ENCODE assay signal across 11 cellular contexts in genomic region chr7:140541176-140541512, GRCh38.
DNase-seq lines count a peak whose midpoint lies in the region; ATAC-seq, FAIRE-seq and TF ChIP-seq lines count a peak whose summit lies in the region.
"Had no signal": no experiment of that assay in that cellular context is flagged by ENCODE, and none has a peak within 500 bp of the region (broad histone marks: within the 10 kb centered on the region; RNA-seq: fewer than 3 reads in every experiment).

No MANE protein-coding gene starts in this region.

- no peak for TF ChIP-seq EP300 in gastroesophageal sphincter (IDR thresholded peaks at IDR 0.05)

- peak overlapping the region; percentile 62 for H3K4me3 Mint-ChIP-seq in osteocyte (ENCODE audit: unreplicated experiment)
- H3K4me3 Mint-ChIP-seq: activated naive CD8-positive, alpha-beta T cell had no signal

- no peak for TF ChIP-seq POLR2A in gastroesophageal sphincter (IDR thresholded peaks at IDR 0.05)
- no peak for TF ChIP-seq POLR2A in GM12891 (IDR thresholded peaks at IDR 0.05; ENCODE audit: low read depth, low read length)

- H3K27me3 ChIP-seq in AG04450 (ENCODE audit: control insufficient read depth, insufficient read depth, low read length): no peaks in the 10 kb centered on the region
- no peaks in the 10 kb centered on the region for H3K27me3 ChIP-seq in SJSA1 (replicated peaks)
- no peaks in the 10 kb centered on the region for H3K27me3 ChIP-seq in gastroesophageal sphincter

- no peak overlapping the region for H3K4me3 ChIP-seq in AG04450 (ENCODE audit: low read depth, low read length)
- H3K4me3 ChIP-seq in SJSA1: no peak overlapping the region
- H3K4me3 ChIP-seq in gastroesophageal sphincter: peak overlapping the region in 1 of 2 donors; percentile 26

- WGBS in gastroesophageal sphincter (ENCODE audit: low coverage in 1 of 2), 2 donors: 22 to 32% methylated on average over 3 of the region's 4 CpGs

- no peak for ATAC-seq in gastroesophageal sphincter

- peaks cover 30% of the 10 kb centered on the region for H3K36me3 Mint-ChIP-seq in osteocyte (ENCODE audit: unreplicated experiment)
- H3K36me3 Mint-ChIP-seq: activated naive CD8-positive, alpha-beta T cell had no signal

- no peaks in the 10 kb centered on the region for H3K9me3 Mint-ChIP-seq in osteocyte (ENCODE audit: unreplicated experiment)

- peaks cover 16% of the 10 kb centered on the region for H3K36me3 ChIP-seq in SJSA1
- peaks cover 0 to 27% of the 10 kb centered on the region in 2 donors for H3K36me3 ChIP-seq in gastroesophageal sphincter

- no peak for FAIRE-seq in GM12891 (lab: Jason Lieb, UNC)

- POLR2A ChIA-PET in AG04450 (lab: Yijun Ruan, JAX): interaction anchor here (0.7 to 2.5 kb wide), 5 partner anchors 23 to 100 kb away, joined by 3 to 8 read pairs (median 4); partner anchors contain the start of gene DENND2A

- TF ChIP-seq CTCF in AG04450 (IDR thresholded peaks at IDR 0.05; ENCODE audit: low read depth, low read length) (no peak), gastroesophageal sphincter (IDR thresholded peaks at IDR 0.05) (no peak), osteocyte (IDR thresholded peaks at IDR 0.05) (no peak)

- no peaks in the 10 kb centered on the region for H3K27me3 Mint-ChIP-seq in osteocyte (ENCODE audit: unreplicated experiment)
- H3K27me3 Mint-ChIP-seq: activated naive CD8-positive, alpha-beta T cell had no signal

- peak overlapping the region; percentile 91 for H3K27ac ChIP-seq in AG04450 (ENCODE audit: low read depth, low read length)
- H3K27ac ChIP-seq in SJSA1: peak overlapping the region; percentile 79
- peak overlapping the region; percentile 91 to 96 (median 93) for H3K27ac ChIP-seq in gastroesophageal sphincter

- H3K4me1 ChIP-seq in SJSA1 (replicated peaks) (peaks cover 22% of the 10 kb centered on the region), gastroesophageal sphincter (peaks cover 6 to 74% (median 27%) of the 10 kb centered on the region in 3 donors)

- peaks cover 8% of the 10 kb centered on the region; the same call in 1 of the 2 replicates for H3K9me3 ChIP-seq in AG04450 (ENCODE audit: control insufficient read depth, insufficient read depth, low read length)
- H3K9me3 ChIP-seq in SJSA1 (replicated peaks): no peaks in the 10 kb centered on the region
- H3K9me3 ChIP-seq in gastroesophageal sphincter: no peaks in the 10 kb centered on the region

- CTCF ChIA-PET in AG04450 (lab: Charles Lee): interaction anchor here (1.3 to 1.5 kb wide), 2 partner anchors 49 to 112 kb away, joined by 3 to 4 read pairs; no protein-coding TSS in a partner anchor

- DNase-seq in AG04450 (ENCODE audit: low read depth, low spot score) (no peak), SJSA1 (ENCODE audit: low read depth in 1 of 2, low spot score in 2 of 2) (no peak), osteocyte (ENCODE audit: extremely low spot score, unreplicated experiment) (no peak), GM12891 (ENCODE audit: insufficient read length, low spot score) (no peak), HK-2 (ENCODE audit: unreplicated experiment) (no peak), Ammon's horn (ENCODE audit: low spot score) (no peak), NCI-H526 treated with DMSO at 0.1 percent for 48 hours (lab: John Stamatoyannopoulos, UW) (no peak)
- DNase-seq: AML-193, DND-41 had no signal

- peak overlapping the region; percentile 92 for H3K27ac Mint-ChIP-seq in osteocyte (ENCODE audit: unreplicated experiment)
- H3K27ac Mint-ChIP-seq: activated naive CD8-positive, alpha-beta T cell had no signal

- H3K4me1 Mint-ChIP-seq in osteocyte (ENCODE audit: unreplicated experiment): peaks cover 27% of the 10 kb centered on the region

TF ChIP-seq in GM12891, 5 proteins besides CTCF, POLR2A, EP300 and RAD21:
- TF ChIP-seq SPI1 (IDR thresholded peaks at IDR 0.05; ENCODE audit: low read depth, low read length) (no peak), PAX5 (IDR thresholded peaks at IDR 0.05; ENCODE audit: insufficient read depth, low read length, severe bottlenecking) (no peak)
TF ChIP-seq in GM12891: peak in this region for 0.
